15 cellular contexts compared by ENCODE assay signal in the genomic region with DNA sequence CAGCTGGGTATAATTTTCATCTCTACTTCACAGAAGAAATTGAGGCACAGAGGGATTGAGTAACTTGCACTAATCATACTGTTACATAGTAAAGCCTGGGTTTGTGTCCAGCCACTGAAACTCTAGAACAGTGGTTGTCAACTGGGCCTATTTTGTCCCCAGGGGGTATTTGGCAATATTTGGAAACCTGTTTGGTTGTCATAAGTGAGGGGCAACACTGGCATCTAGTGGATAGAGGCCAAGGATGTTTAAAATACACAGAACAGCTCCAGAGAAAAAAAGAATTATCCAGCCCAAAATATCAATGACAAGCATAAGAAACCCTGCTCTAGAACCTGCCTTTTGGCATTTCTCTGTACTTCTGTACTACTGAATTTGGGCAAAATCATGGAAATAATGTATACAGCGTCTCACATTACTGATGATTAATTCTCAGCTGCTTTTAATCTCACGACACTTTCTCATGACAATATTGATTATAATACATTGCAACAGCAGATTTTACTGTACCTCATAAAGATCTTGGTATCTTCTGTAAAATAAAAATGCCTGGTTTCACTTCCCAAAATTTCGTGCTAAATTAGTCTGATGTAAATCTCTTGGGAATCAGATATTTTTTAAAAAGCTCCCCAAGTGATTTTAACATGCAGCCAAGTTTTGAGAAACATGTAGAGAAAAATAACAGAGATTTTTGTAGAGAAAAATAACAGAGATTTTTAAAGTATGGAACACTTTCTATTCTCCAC.
A peak's percentile ranks its signal among the peaks of the same experiment; 100 is the strongest.
DNase-seq lines count a peak whose midpoint lies in the region; ATAC-seq, FAIRE-seq and TF ChIP-seq lines count a peak whose summit lies in the region.
"Had no signal": no experiment of that assay in that cellular context is flagged by ENCODE, and none has a peak within 500 bp of the region (broad histone marks: within the 10 kb centered on the region; RNA-seq: fewer than 3 reads in every experiment).

No MANE protein-coding gene starts in this region.

- no peaks in the 10 kb centered on the region for H3K36me3 ChIP-seq in OCI-LY3 (replicated peaks; ENCODE audit: low read depth, low read length)
- no peaks in the 10 kb centered on the region for H3K36me3 ChIP-seq in smooth muscle cell (ENCODE audit: low read depth)
- no peaks in the 10 kb centered on the region for H3K36me3 ChIP-seq in brain microvascular endothelial cell (replicated peaks)
- H3K36me3 ChIP-seq: upper lobe of left lung had no signal

- 76% methylated on average over 3 of the region's 3 CpGs for WGBS in smooth muscle cell (ENCODE audit: low lambda C conversion rate)

- H3K9ac ChIP-seq in OCI-LY3 (ENCODE audit: low read length) (peak overlapping the region; percentile 17; the same call in 1 of the 2 replicates), smooth muscle cell (ENCODE audit: low read depth) (no peak overlapping the region)
- H3K9ac ChIP-seq: parathyroid adenoma had no signal

- no peaks in the 10 kb centered on the region for H3F3A ChIP-seq in smooth muscle cell (ENCODE audit: low read depth)

- peak; percentile 3 for DNase-seq in NCI-H748 (lab: John Stamatoyannopoulos, UW; ENCODE audit: unreplicated experiment)
- DNase-seq in NCI-H748 treated with DMSO at 0.1 percent for 48 hours (lab: John Stamatoyannopoulos, UW): no peak
- DNase-seq in smooth muscle cell (lab: John Stamatoyannopoulos, UW; ENCODE audit: unreplicated experiment): no peak
- DNase-seq in urothelium cell line (ENCODE audit: low spot score): no peak
- no peak for DNase-seq in brain microvascular endothelial cell
- no peak for DNase-seq in stimulated activated naive CD8-positive, alpha-beta T cell treated with anti-CD3 and anti-CD28 coated beads, Interleukin-15, Interleukin-2, amounts not matched to agents 100 U/mL and 50 U/mL, for 24 hours
- DNase-seq: cerebellar nuclear complex; erythroblast; NCI-H1694; stimulated activated CD4-positive, alpha-beta T cell treated with anti-CD3 and anti-CD28 coated beads, Interleukin-15, amount 100 ng/mL, for 24 hours; upper lobe of left lung had no signal

- H3K27me3 ChIP-seq in OCI-LY3 (ENCODE audit: low read depth, low read length) (peaks cover 14% of the 10 kb centered on the region), smooth muscle cell (ENCODE audit: low read depth) (no peaks in the 10 kb centered on the region), brain microvascular endothelial cell (replicated peaks) (no peaks in the 10 kb centered on the region)
- H3K27me3 ChIP-seq: upper lobe of left lung had no signal

- no peak for FAIRE-seq in urothelium cell line (lab: Jason Lieb, UNC)
- FAIRE-seq: RCC 7860 had no signal

- no peaks in the 10 kb centered on the region for H3K79me2 ChIP-seq in OCI-LY3 (ENCODE audit: low read length)
- H3K79me2 ChIP-seq in smooth muscle cell (ENCODE audit: low read depth): no peaks in the 10 kb centered on the region
- H3K79me2 ChIP-seq: parathyroid adenoma had no signal

- H3K4me3 ChIP-seq in OCI-LY3 (ENCODE audit: low read length): peak overlapping the region; percentile 49
- H3K4me3 ChIP-seq in smooth muscle cell: no peak overlapping the region
- H3K4me3 ChIP-seq in brain microvascular endothelial cell (ENCODE audit: low read depth, low read length): no peak overlapping the region
- H3K4me3 ChIP-seq: upper lobe of left lung had no signal

- H4K20me1 ChIP-seq in OCI-LY3 (ENCODE audit: insufficient read depth, low read length) (no peaks in the 10 kb centered on the region), smooth muscle cell (ENCODE audit: low read depth) (no peaks in the 10 kb centered on the region)

- TF ChIP-seq CTCF in OCI-LY3 (IDR thresholded peaks at IDR 0.05; ENCODE audit: low read depth, low read length): peak; percentile 55
- no peak for TF ChIP-seq CTCF in smooth muscle cell (IDR thresholded peaks at IDR 0.05; ENCODE audit: borderline replicate concordance, insufficient read depth, poor library complexity, severe bottlenecking)
- no peak for TF ChIP-seq CTCF in brain microvascular endothelial cell (IDR thresholded peaks at IDR 0.05; ENCODE audit: low read depth, low read length, missing control alignments)

- no peaks in the 10 kb centered on the region for H3K9me3 ChIP-seq in OCI-LY3 (ENCODE audit: insufficient read depth, low read length)
- H3K9me3 ChIP-seq in smooth muscle cell (replicated peaks; ENCODE audit: low read depth): no peaks in the 10 kb centered on the region
- H3K9me3 ChIP-seq: upper lobe of left lung had no signal

- ATAC-seq in HG03432 (IDR thresholded peaks at IDR 0.05; ENCODE audit: unreplicated experiment): peak; percentile 50
- no peak for ATAC-seq in stimulated activated naive CD8-positive, alpha-beta T cell treated with anti-CD3 and anti-CD28 coated beads, Interleukin-15, Interleukin-2, amounts not matched to agents 100 U/mL and 50 U/mL, for 24 hours

- H3K4me1 ChIP-seq in OCI-LY3 (ENCODE audit: low read length) (peaks cover 25% of the 10 kb centered on the region), smooth muscle cell (ENCODE audit: low read depth) (no peaks in the 10 kb centered on the region)
- H3K4me1 ChIP-seq: parathyroid adenoma, upper lobe of left lung had no signal

- in situ Hi-C loops in brain microvascular endothelial cell (cut with HindIII; ENCODE audit: low pct_ligation_motif_present, low sequenced_read_pairs): no loop called here

- H2AFZ ChIP-seq in OCI-LY3 (ENCODE audit: low read depth, low read length) (no peak overlapping the region), smooth muscle cell (ENCODE audit: low read depth) (no peak overlapping the region)
- H2AFZ ChIP-seq: parathyroid adenoma had no signal

- H3K4me2 ChIP-seq in OCI-LY3 (ENCODE audit: low read length) (peak overlapping the region; percentile 82), smooth muscle cell (peak overlapping the region; percentile 31)

- H3K27ac ChIP-seq in OCI-LY3 (ENCODE audit: low read length) (peak overlapping the region; percentile 54), smooth muscle cell (ENCODE audit: low read depth) (no peak overlapping the region), brain microvascular endothelial cell (no peak overlapping the region)
- H3K27ac ChIP-seq: parathyroid adenoma, upper lobe of left lung had no signal
